10 cellular contexts compared by ENCODE assay signal in the genomic region with DNA sequence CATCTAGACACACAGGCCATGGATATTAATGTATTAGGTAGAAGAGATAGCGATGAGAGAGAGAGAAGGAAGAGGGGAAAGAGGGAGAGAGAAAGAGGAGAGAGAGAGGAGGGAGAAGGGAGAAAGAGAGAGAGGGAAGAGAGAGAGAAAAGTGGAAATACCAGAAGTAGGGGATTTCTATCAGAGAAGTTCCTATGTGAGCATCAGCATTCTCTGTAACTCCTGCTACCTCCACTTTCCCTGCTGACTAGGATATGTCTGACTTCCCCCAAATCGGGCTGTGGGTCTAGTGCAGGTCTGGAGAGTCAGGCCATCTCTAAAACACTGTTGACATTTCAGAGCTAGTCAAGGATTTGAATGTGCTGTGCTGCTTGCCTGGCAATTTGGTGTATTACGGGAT. TPM values are rescaled to one million over a fixed set of nuclear protein-coding genes. Genes with fewer than 3 reads are reported as not detected.
A peak's percentile ranks its signal among the peaks of the same experiment; 100 is the strongest.
DNase-seq lines count a peak whose midpoint lies in the region; ATAC-seq, FAIRE-seq and TF ChIP-seq lines count a peak whose summit lies in the region.
"Had no signal": no experiment of that assay in that cellular context is flagged by ENCODE, and none has a peak within 500 bp of the region (broad histone marks: within the 10 kb centered on the region; RNA-seq: fewer than 3 reads in every experiment).

No MANE protein-coding gene starts in this region.

- POLR2A ChIA-PET in CD4-positive, alpha-beta T cell (lab: Charles Lee), result interaction anchor here (1.1 to 8.5 kb wide), 6 partner anchors 11 to 592 kb away, joined by 4 to 144 read pairs (median 39); a partner anchor contains a TSS
- POLR2A ChIA-PET in GM12878 (lab: Charles Lee), result interaction anchor here (0.9 to 4.2 kb wide), 5 partner anchors 9 to 189 kb away, joined by 3 to 20 read pairs (median 4); a partner anchor contains a TSS

- BruUV-seq in GM12878 (replicated peaks; lab: Mats Ljungman, UMichigan), result no TSS peak

- SMC1A ChIA-PET in GM12878 (lab: Charles Lee; ENCODE audit: uncharacterized antibody, unreplicated experiment), result interaction anchor here (0.6 to 4.5 kb wide), 11 partner anchors 10 to 800 kb away, joined by 3 to 33 read pairs (median 4); a partner anchor contains a TSS

- no peaks in the 10 kb centered on the region for H3K9me3 ChIP-seq in CD4-positive, alpha-beta T cell (ENCODE audit: control insufficient read depth, low read length)
- H3K9me3 ChIP-seq in GM12878 (replicated peaks; ENCODE audit: control insufficient read depth, insufficient read depth, low read length) (no peaks in the 10 kb centered on the region), parathyroid adenoma (ENCODE audit: control insufficient read depth, low read length) (no peaks in the 10 kb centered on the region), pancreas (no peaks in the 10 kb centered on the region)
- H3K9me3 ChIP-seq: mucosa of descending colon had no signal

- H3K79me2 ChIP-seq in GM12878 (ENCODE audit: control insufficient read depth, insufficient read depth, low read length) (peaks cover 99% of the 10 kb centered on the region), parathyroid adenoma (no peaks in the 10 kb centered on the region)

- H3K4me2 ChIP-seq in GM12878 (ENCODE audit: control insufficient read depth, insufficient read depth), result peak overlapping the region; percentile 85
- peak overlapping the region; percentile 32 for H3K4me2 ChIP-seq in parathyroid adenoma (ENCODE audit: low read length)

- FAIRE-seq in GM12878 (lab: Jason Lieb, UNC) (no peak), pancreas (lab: Jason Lieb, UNC) (no peak)

- CTCF ChIA-PET in CD4-positive, alpha-beta T cell (lab: Charles Lee), result interaction anchor here (3.5 kb wide), 1 partner anchor 37 kb away, joined by 15 read pairs; no protein-coding TSS in a partner anchor
- CTCF ChIA-PET in GM12878 (lab: Yijun Ruan, JAX), result interaction anchor here (1.0 to 4.6 kb wide), 4 partner anchors 10 to 234 kb away, joined by 3 to 15 read pairs (median 5); a partner anchor contains a TSS

- H3K27ac Mint-ChIP-seq in CD4-positive, alpha-beta T cell, result peak overlapping the region; percentile 94

- H3K4me3 Mint-ChIP-seq in CD4-positive, alpha-beta T cell, result peak overlapping the region; percentile 97

- intact Hi-C loops in CD4-positive, alpha-beta T cell (cut with DNase I, micrococcal nuclease), result loop anchor here (2.0 to 10.0 kb wide), 3 partner anchors 21 to 573 kb away; no protein-coding TSS in a partner anchor
- intact Hi-C loops in GM12878 (cut with micrococcal nuclease; ENCODE audit: unreplicated experiment), result loop anchor here (5.0 to 10.0 kb wide), 3 partner anchors 343 to 827 kb away; a partner anchor contains a TSS
- intact Hi-C loops in pancreas (cut with DNase I), result no loop called here

- no peaks in the 10 kb centered on the region for H3K9me3 Mint-ChIP-seq in CD4-positive, alpha-beta T cell

- H3K4me3 ChIP-seq in HL-60 (replicated peaks; ENCODE audit: insufficient read depth, low read length) (peak overlapping the region; percentile 76), GM12878 (peak overlapping the region; percentile 80), parathyroid adenoma (ENCODE audit: low read depth, low read length) (no peak overlapping the region), pancreas (no peak overlapping the region)
- H3K4me3 ChIP-seq: mucosa of descending colon had no signal

- H3K4me1 ChIP-seq in GM12878 (ENCODE audit: control insufficient read depth, insufficient read depth, low read length) (peaks cover 21% of the 10 kb centered on the region), parathyroid adenoma (no peaks in the 10 kb centered on the region), pancreas (peaks cover 0 to 4% (median 0%) of the 10 kb centered on the region in 3 donors)

- H3K36me3 ChIP-seq in GM12878 (ENCODE audit: control insufficient read depth in 2 of 2, insufficient read depth in 2 of 2, low read length in 1 of 2) (no peaks in the 10 kb centered on the region), parathyroid adenoma (ENCODE audit: control insufficient read depth, insufficient read depth, low read length) (no peaks in the 10 kb centered on the region), pancreas (no peaks in the 10 kb centered on the region)

- RAD21 ChIA-PET in GM12878 (lab: Charles Lee; ENCODE audit: unreplicated experiment), result interaction anchor here (1.4 to 4.4 kb wide), 2 partner anchors 10 to 184 kb away, joined by 3 to 24 read pairs; a partner anchor contains a TSS

- no peak for DNase-seq in CD4-positive, alpha-beta T cell
- peak in 1 of 2 experiments; percentile 50 for DNase-seq in HL-60 (ENCODE audit: low read depth in 1 of 2, low spot score in 1 of 2)
- no peak for DNase-seq in GM12878 (ENCODE audit: low read depth, low spot score)
- no peak for DNase-seq in pancreas
- DNase-seq in NCI-H1092 (lab: John Stamatoyannopoulos, UW), result no peak
- DNase-seq in D341Med (ENCODE audit: low spot score), result no peak
- DNase-seq: mucosa of descending colon, NCI-H2029 treated with DMSO at 0.1 percent for 48 hours had no signal

- no peak for TF ChIP-seq RAD21 in GM12878 (IDR thresholded peaks at IDR 0.05; ENCODE audit: insufficient read depth, low read depth, low read length)

- TF ChIP-seq CTCF in CD4-positive, alpha-beta T cell (IDR thresholded peaks at IDR 0.05), result no peak
- TF ChIP-seq CTCF in HL-60 (IDR thresholded peaks at IDR 0.05; ENCODE audit: insufficient read depth, low read length) (no peak), GM12878 (IDR thresholded peaks at IDR 0.05 in 2 of 3, conservative IDR thresholded peaks at IDR 0.05 in 1 of 3; ENCODE audit: control insufficient read depth in 2 of 3, extremely low read depth in 1 of 3, insufficient read depth in 1 of 3, low read depth in 3 of 3, low read length in 3 of 3) (no peak), parathyroid adenoma (IDR thresholded peaks at IDR 0.05) (no peak), pancreas (IDR thresholded peaks at IDR 0.05) (no peak)

- in situ Hi-C loops in GM12878 (cut with MboI), result loop anchor here (10.0 to 25.0 kb wide), 3 partner anchors 183 to 570 kb away; a partner anchor contains a TSS

- peaks cover 72% of the 10 kb centered on the region for H3K4me1 Mint-ChIP-seq in CD4-positive, alpha-beta T cell (ENCODE audit: low read depth)

- no peaks in the 10 kb centered on the region for H4K20me1 ChIP-seq in GM12878 (ENCODE audit: control insufficient read depth, insufficient read depth)

- no peaks in the 10 kb centered on the region for H3K27me3 Mint-ChIP-seq in CD4-positive, alpha-beta T cell

- H3K36me3 Mint-ChIP-seq in CD4-positive, alpha-beta T cell (ENCODE audit: low read depth), result peaks cover 82% of the 10 kb centered on the region

- TF ChIP-seq POLR2A in GM12878 (IDR thresholded peaks at IDR 0.05; ENCODE audit: low read depth, low read length), result no peak

- WGBS in GM12878 (ENCODE audit: insufficient coverage, insufficient replicate concordance, low lambda C conversion rate, missing lambda C conversion rate), result 10% methylated on average over 3 of the region's 3 CpGs
- WGBS in pancreas, 2 donors, result 71 to 74% methylated on average over 3 of the region's 3 CpGs

- H2AFZ ChIP-seq in GM12878 (ENCODE audit: control insufficient read depth, low read depth, low read length) (no peak overlapping the region), parathyroid adenoma (no peak overlapping the region)

- H3K27me3 ChIP-seq in CD4-positive, alpha-beta T cell (ENCODE audit: control insufficient read depth, insufficient read depth, low read length), result no peaks in the 10 kb centered on the region
- H3K27me3 ChIP-seq in HL-60 (ENCODE audit: insufficient read depth, poor library complexity, severe bottlenecking) (no peaks in the 10 kb centered on the region), GM12878 (replicated peaks in 1 of 2; ENCODE audit: control insufficient read depth in 2 of 2, insufficient read depth in 2 of 2, low read length in 1 of 2) (no peaks in the 10 kb centered on the region), parathyroid adenoma (ENCODE audit: control insufficient read depth, insufficient read depth, low read length) (no peaks in the 10 kb centered on the region), pancreas (no peaks in the 10 kb centered on the region)

- TF ChIP-seq EP300 in GM12878 (IDR thresholded peaks at IDR 0.05; ENCODE audit: borderline replicate concordance in 1 of 2, control insufficient read depth in 1 of 2, low read depth in 2 of 2, low read length in 2 of 2), result no peak

- ATAC-seq in CD4-positive, alpha-beta T cell (ENCODE audit: poor library complexity), result no peak
- ATAC-seq in GM12878 (0 out of 3 replicates have a peak, but pooled peaks have one; percentile 0), pancreas (no peak), HG03135 (IDR thresholded peaks at IDR 0.05; ENCODE audit: unreplicated experiment) (no peak)
- ATAC-seq: mucosa of descending colon had no signal

- peak overlapping the region; percentile 97 for H3K9ac ChIP-seq in GM12878 (ENCODE audit: control insufficient read depth, insufficient read depth, low read length)
- no peak overlapping the region for H3K9ac ChIP-seq in parathyroid adenoma

- peak overlapping the region; percentile 90 for H3K27ac ChIP-seq in CD4-positive, alpha-beta T cell (ENCODE audit: low read depth, low read length)
- peak overlapping the region; percentile 97 for H3K27ac ChIP-seq in HL-60 (replicated peaks)
- peak overlapping the region; percentile 94 for H3K27ac ChIP-seq in GM12878 (ENCODE audit: control insufficient read depth, insufficient read depth)
- H3K27ac ChIP-seq in parathyroid adenoma, result peak overlapping the region; percentile 6
- no peak overlapping the region for H3K27ac ChIP-seq in pancreas

RNA-seq across cellular contexts. Expression of a gene that starts 3.6 kb away (rescaled TPM):
- total RNA-seq in CD4-positive, alpha-beta T cell, result 100 to 1,000 TPM; 872 to 942 TPM
- 164 and 166 TPM in 2 replicates for total RNA-seq in GM12878 (2013; cell fraction: nucleolus; rRNA removed)
- total RNA-seq in GM12878 (2014; rRNA removed), result 916 and 989 TPM in 2 replicates
- 1,126 and 1,183 TPM in 2 replicates for total RNA-seq in GM12878 (2014; rRNA removed; fragmentation: Illumina TruSeq; extraction: Trizol)
- total RNA-seq in GM12878 (2021), result 793 and 796 TPM in 2 replicates
- polyA plus RNA-seq in GM12878 (2011; ENCODE audit: low read depth), result 886 TPM
- 1,451 and 1,700 TPM in 2 replicates for polyA plus RNA-seq in GM12878 (2011; rRNA removed)
- 1,936 and 2,352 TPM in 2 replicates for polyA plus RNA-seq in GM12878 (2011; cell fraction: cytosol; rRNA removed)
- 633 and 740 TPM in 2 replicates for polyA plus RNA-seq in GM12878 (2011; cell fraction: nucleus; rRNA removed)
- polyA plus RNA-seq in GM12878 (2012), result 908 and 964 TPM in 2 replicates
- 2,158 and 2,397 TPM in 2 replicates for polyA plus RNA-seq in GM12878 (2014; fragmentation: Illumina TruSeq; extraction: Trizol)
- 1,000 to 10,000 TPM; 2,339 to 2,849 TPM for polyA plus RNA-seq in GM12878 (2014; fragmentation: Nextera tagmentation; extraction: Ambion mirVana)
- 954 and 1,483 TPM in 2 replicates for polyA plus RNA-seq in GM12878 (2014; rRNA removed)
- 1,000 to 10,000 TPM; 1,165 to 1,209 TPM for polyA plus RNA-seq in GM12878 (2016; fragmentation: Nextera tagmentation; extraction: Ambion mirVana)
- polyA minus RNA-seq in GM12878 (2011; rRNA and poly(A)+ RNA removed), result 1,338 and 1,379 TPM in 2 replicates
- polyA minus RNA-seq in GM12878 (2011; cell fraction: cytosol; rRNA and poly(A)+ RNA removed), result 231 and 269 TPM in 2 replicates
- polyA minus RNA-seq in GM12878 (2011; cell fraction: nucleus; rRNA and poly(A)+ RNA removed), result 159 and 240 TPM in 2 replicates
- total RNA-seq in pancreas, result 10 to 100 TPM in 4 of 6 donors, 1 to 10 TPM in 2; 5.8 to 54.8 (median 15.8) TPM
- polyA plus RNA-seq in pancreas, result 10 to 100 TPM; 25.8 to 27.0 TPM

RNA-seq across cellular contexts. Expression of a gene that starts 15.1 kb away (rescaled TPM):
- total RNA-seq in CD4-positive, alpha-beta T cell, result not detected
- not detected in 2 replicates for total RNA-seq in GM12878 (2013; cell fraction: nucleolus; rRNA removed)
- total RNA-seq in GM12878 (2014; rRNA removed) (0.33 TPM in 1 of 2 replicates, not detected in the other), GM12878 (2014; rRNA removed; fragmentation: Illumina TruSeq; extraction: Trizol) (not detected in 2 replicates), GM12878 (2021) (not detected in 2 replicates), pancreas (not detected)
- polyA plus RNA-seq in GM12878 (2011; ENCODE audit: low read depth), result not detected
- polyA plus RNA-seq in GM12878 (2011; rRNA removed) (0.16 and 0.29 TPM in 2 replicates), GM12878 (2014; fragmentation: Illumina TruSeq; extraction: Trizol) (not detected in 2 replicates), GM12878 (2014; fragmentation: Nextera tagmentation; extraction: Ambion mirVana) (not detected), GM12878 (2014; rRNA removed) (not detected in 2 replicates), GM12878 (2016; fragmentation: Nextera tagmentation; extraction: Ambion mirVana) (not detected), pancreas (not detected)
- polyA plus RNA-seq in GM12878 (2011; cell fraction: cytosol; rRNA removed), result not detected in 2 replicates
- polyA plus RNA-seq in GM12878 (2011; cell fraction: nucleus; rRNA removed), result 0.20 and 0.34 TPM in 2 replicates
- polyA plus RNA-seq in GM12878 (2012), result not detected in 2 replicates
- polyA minus RNA-seq in GM12878 (2011; rRNA and poly(A)+ RNA removed), result not detected in 2 replicates
- polyA minus RNA-seq in GM12878 (2011; cell fraction: cytosol; rRNA and poly(A)+ RNA removed), result not detected in 2 replicates
- not detected in 2 replicates for polyA minus RNA-seq in GM12878 (2011; cell fraction: nucleus; rRNA and poly(A)+ RNA removed)

RNA-seq across cellular contexts. Expression of a gene that starts 19.4 kb away (rescaled TPM):
- 10 to 100 TPM; 16.2 to 17.1 TPM for total RNA-seq in CD4-positive, alpha-beta T cell
- 6.5 and 6.7 TPM in 2 replicates for total RNA-seq in GM12878 (2013; cell fraction: nucleolus; rRNA removed)
- total RNA-seq in GM12878 (2014; rRNA removed) (1.0 and 1.6 TPM in 2 replicates), GM12878 (2014; rRNA removed; fragmentation: Illumina TruSeq; extraction: Trizol) (1.5 and 1.8 TPM in 2 replicates), GM12878 (2021) (0.93 and 1.1 TPM in 2 replicates), pancreas (100 to 1,000 TPM in 4 of 6 donors, 10 to 100 TPM in 2; 87.2 to 267 (median 128) TPM)
- polyA plus RNA-seq in GM12878 (2011; ENCODE audit: low read depth), result 0.96 TPM
- polyA plus RNA-seq in GM12878 (2011; rRNA removed) (2.0 and 2.1 TPM in 2 replicates), GM12878 (2014; fragmentation: Illumina TruSeq; extraction: Trizol) (1.5 and 2.4 TPM in 2 replicates), GM12878 (2014; fragmentation: Nextera tagmentation; extraction: Ambion mirVana) (1 to 10 TPM in 1 of 2 experiments, under 1 TPM in 1; 0.91 to 1.3 TPM), GM12878 (2014; rRNA removed) (0.90 and 1.5 TPM in 2 replicates), GM12878 (2016; fragmentation: Nextera tagmentation; extraction: Ambion mirVana) (1 to 10 TPM in 1 of 2 experiments, under 1 TPM in 1; 0.95 to 1.7 TPM), pancreas (10 to 100 TPM; 41.8 to 61.3 TPM)
- polyA plus RNA-seq in GM12878 (2011; cell fraction: cytosol; rRNA removed), result 0.55 and 0.64 TPM in 2 replicates
- 2.3 and 2.5 TPM in 2 replicates for polyA plus RNA-seq in GM12878 (2011; cell fraction: nucleus; rRNA removed)
- 1.1 and 1.4 TPM in 2 replicates for polyA plus RNA-seq in GM12878 (2012)
- 2.0 and 2.4 TPM in 2 replicates for polyA minus RNA-seq in GM12878 (2011; rRNA and poly(A)+ RNA removed)
- polyA minus RNA-seq in GM12878 (2011; cell fraction: cytosol; rRNA and poly(A)+ RNA removed), result not detected in 2 replicates
- 3.3 and 7.4 TPM in 2 replicates for polyA minus RNA-seq in GM12878 (2011; cell fraction: nucleus; rRNA and poly(A)+ RNA removed)

Comparison
In these comparisons a context has a peak if more than half of its experiments do, and no peak if none do; other contexts are left out.
1. H3K27ac ChIP-seq: peak in CD4-positive, alpha-beta T cell (single experiment), HL-60 (single experiment), GM12878 (single experiment) and parathyroid adenoma (single experiment); none in pancreas (0 of 4).
2. H3K4me3 ChIP-seq: peak in HL-60 (single experiment) and GM12878 (single experiment); none in parathyroid adenoma (single experiment) and pancreas (0 of 4).
3. intact Hi-C loops: an anchor here in CD4-positive, alpha-beta T cell (2.0 to 10.0 kb wide) and GM12878 (5.0 to 10.0 kb wide); none called in pancreas.